In genomic region chr17:17684901-17685774, GRCh38 we compare ENCODE assay signal across 10 cellular contexts. TPM values are rescaled to one million over a fixed set of nuclear protein-coding genes. Genes with fewer than 3 reads are reported as not detected.
DNase-seq lines count a peak whose midpoint lies in the region; ATAC-seq, FAIRE-seq and TF ChIP-seq lines count a peak whose summit lies in the region.
"Had no signal": no experiment of that assay in that cellular context is flagged by ENCODE, and none has a peak within 500 bp of the region (broad histone marks: within the 10 kb centered on the region; RNA-seq: fewer than 3 reads in every experiment).

No MANE protein-coding gene starts in this region.

- no TSS peak for BruUV-seq in GM12878 (replicated peaks; lab: Mats Ljungman, UMichigan)
- no TSS peak for BruUV-seq in HepG2 (replicated peaks; lab: Mats Ljungman, UMichigan)

- RAD21 ChIA-PET in GM12878 (lab: Charles Lee; ENCODE audit: unreplicated experiment): no interaction called here

- DNase-seq in SK-N-SH: peak; percentile 34
- no peak for DNase-seq in GM12878 (ENCODE audit: low read depth, low spot score)
- DNase-seq in HepG2 (ENCODE audit: low spot score): no peak
- DNase-seq in tibial nerve (ENCODE audit: low spot score in 2 of 2): no peak
- DNase-seq in NCI-H1092 treated with DMSO at 0.1 percent for 48 hours (lab: John Stamatoyannopoulos, UW): no peak
- no peak for DNase-seq in posterior vena cava (ENCODE audit: low spot score)
- no peak for DNase-seq in stimulated activated CD4-positive, alpha-beta T cell treated with anti-CD3 and anti-CD28 coated beads, Interleukin-1b, Interleukin-23, amount 100 ng/mL, for 48 hours
- DNase-seq: GOT3, NCI-H2107 had no signal

- H3K4me3 ChIP-seq in SK-N-SH (ENCODE audit: low read depth in 2 of 2, low read length in 1 of 2): no peak overlapping the region
- H3K4me3 ChIP-seq in GM12878: peak overlapping the region; percentile 53; the same call in 1 of the 2 replicates
- H3K4me3 ChIP-seq in HepG2 (replicated peaks in 1 of 3; ENCODE audit: insufficient read depth in 1 of 3, low read depth in 2 of 3, low read length in 3 of 3): no peak overlapping the region; a peak in 1 of 6 replicates
- H3K4me3 ChIP-seq in tibial nerve: no peak overlapping the region

- H3K9ac ChIP-seq in SK-N-SH (peak overlapping the region; percentile 40; the same call in 1 of the 2 replicates), GM12878 (ENCODE audit: control insufficient read depth, insufficient read depth, low read length) (peak overlapping the region; percentile 8; the same call in 1 of the 2 replicates), HepG2 (ENCODE audit: insufficient read depth, low read depth, low read length) (0 out of 2 replicates have a peak overlapping the region, but pooled peaks have one; percentile 19)

- peaks cover 86% of the 10 kb centered on the region for H3K79me2 ChIP-seq in SK-N-SH (ENCODE audit: insufficient read depth)
- peaks cover 77% of the 10 kb centered on the region for H3K79me2 ChIP-seq in GM12878 (ENCODE audit: control insufficient read depth, insufficient read depth, low read length)
- H3K79me2 ChIP-seq in HepG2 (ENCODE audit: insufficient read depth, low read length): peaks cover 69% of the 10 kb centered on the region

- no peak overlapping the region for H2AFZ ChIP-seq in SK-N-SH (ENCODE audit: low read depth)
- no peak overlapping the region for H2AFZ ChIP-seq in GM12878 (ENCODE audit: control insufficient read depth, low read depth, low read length)
- H2AFZ ChIP-seq in HepG2 (ENCODE audit: low read length): no peak overlapping the region

- intact Hi-C loops in GM12878 (cut with micrococcal nuclease; ENCODE audit: unreplicated experiment): loop anchor here (5.0 kb wide), 2 partner anchors 42 to 232 kb away; no protein-coding TSS in a partner anchor
- intact Hi-C loops in HepG2 (cut with micrococcal nuclease; ENCODE audit: unreplicated experiment): loop anchor here (5.0 kb wide), 1 partner anchor 32 kb away; no protein-coding TSS in a partner anchor
- intact Hi-C loops in posterior vena cava (cut with DNase I): loop anchor here (5.0 to 10.0 kb wide), 7 partner anchors 37 to 350 kb away; partner anchors contain the start of genes ATPAF2 (in 1 of the 2) and GID4 (in 1 of the 2)

- TF ChIP-seq CTCF in SK-N-SH (IDR thresholded peaks at IDR 0.05) (no peak), GM12878 (IDR thresholded peaks at IDR 0.05 in 2 of 3, conservative IDR thresholded peaks at IDR 0.05 in 1 of 3; ENCODE audit: control insufficient read depth in 2 of 3, extremely low read depth in 1 of 3, insufficient read depth in 1 of 3, low read depth in 3 of 3, low read length in 3 of 3) (no peak), HepG2 (CRISPR knock-in tag; IDR thresholded peaks at IDR 0.05) (no peak), tibial nerve (IDR thresholded peaks at IDR 0.05) (no peak)

- CTCF ChIA-PET in SK-N-SH (lab: Yijun Ruan, JAX): interaction anchor here (2.0 kb wide), 1 partner anchor 105 kb away, joined by 5 read pairs; no protein-coding TSS in a partner anchor
- CTCF ChIA-PET in GM12878 (lab: Yijun Ruan, JAX): no interaction called here
- CTCF ChIA-PET in HepG2 (lab: Yijun Ruan, JAX; ENCODE audit: low intra/inter-chr PET ratio, low total read pairs): no interaction called here

- no peaks in the 10 kb centered on the region for H3K9me3 ChIP-seq in SK-N-SH
- H3K9me3 ChIP-seq in GM12878 (replicated peaks; ENCODE audit: control insufficient read depth, insufficient read depth, low read length): no peaks in the 10 kb centered on the region
- H3K9me3 ChIP-seq in HepG2 (ENCODE audit: low read length): no peaks in the 10 kb centered on the region
- H3K9me3 ChIP-seq in tibial nerve: no peaks in the 10 kb centered on the region

- TF ChIP-seq EP300 in SK-N-SH (IDR thresholded peaks at IDR 0.05; ENCODE audit: borderline replicate concordance in 1 of 2, low read depth in 1 of 2, low read length in 1 of 2) (no peak), GM12878 (IDR thresholded peaks at IDR 0.05; ENCODE audit: borderline replicate concordance in 1 of 2, control insufficient read depth in 1 of 2, low read depth in 2 of 2, low read length in 2 of 2) (no peak), HepG2 (IDR thresholded peaks at IDR 0.05; ENCODE audit: low read depth in 2 of 2, low read length in 2 of 2) (no peak), HepG2 (CRISPR knock-in tag; IDR thresholded peaks at IDR 0.05; ENCODE audit: borderline replicate concordance) (no peak), tibial nerve (IDR thresholded peaks at IDR 0.05) (no peak)

- H3K27ac ChIP-seq in SK-N-SH (ENCODE audit: low read depth in 2 of 2, low read length in 1 of 2) (peak overlapping the region; percentile 90 to 96), GM12878 (ENCODE audit: control insufficient read depth, insufficient read depth) (no peak overlapping the region; the same call in 1 of the 2 replicates), HepG2 (ENCODE audit: extremely low read length, insufficient read depth, low read length) (peak overlapping the region; percentile 1), tibial nerve (peak overlapping the region in 3 of 4 donors; percentile 26 to 63 (median 60))

- H3K9me2 ChIP-seq in SK-N-SH: no peaks in the 10 kb centered on the region

- H3K4me1 ChIP-seq in SK-N-SH (ENCODE audit: control insufficient read depth in 1 of 2, insufficient read depth in 2 of 2, low read depth in 1 of 2, low read length in 1 of 2) (peaks cover 33 to 41% of the 10 kb centered on the region in 2 experiments), GM12878 (ENCODE audit: control insufficient read depth, insufficient read depth, low read length) (peaks cover 45% of the 10 kb centered on the region), HepG2 (ENCODE audit: insufficient read depth, low read length) (peaks cover 67% of the 10 kb centered on the region), tibial nerve (peaks cover 0 to 46% (median 24%) of the 10 kb centered on the region in 4 donors)

- no peak; the same call in 2 of the 3 replicates for ATAC-seq in SK-N-SH treated with all-trans-retinoic acid at 6 μM for 48 hours
- no peak for ATAC-seq in GM12878
- ATAC-seq in HepG2: no peak

- TF ChIP-seq POLR2A in GM12878 (IDR thresholded peaks at IDR 0.05; ENCODE audit: low read depth, low read length): no peak
- TF ChIP-seq POLR2A in HepG2 (IDR thresholded peaks at IDR 0.05; ENCODE audit: insufficient read depth in 1 of 2, low read depth in 2 of 2, low read length in 2 of 2): no peak
- no peak for TF ChIP-seq POLR2A in tibial nerve (IDR thresholded peaks at IDR 0.05)

- H3K36me3 ChIP-seq in SK-N-SH (replicated peaks in 1 of 2; ENCODE audit: control insufficient read depth in 1 of 2, insufficient read depth in 2 of 2, low read length in 1 of 2) (no peaks in the 10 kb centered on the region), GM12878 (ENCODE audit: control insufficient read depth in 2 of 2, insufficient read depth in 2 of 2, low read length in 1 of 2) (peaks cover 0 to 3% of the 10 kb centered on the region in 2 experiments; a peak in 1 of 4 replicates), HepG2 (replicated peaks in 1 of 2; ENCODE audit: control insufficient read depth in 1 of 2, insufficient read depth in 2 of 2, low read length in 2 of 2) (no peaks in the 10 kb centered on the region; a peak in 2 of 5 replicates), tibial nerve (no peaks in the 10 kb centered on the region)

- H3K27me3 ChIP-seq in SK-N-SH (ENCODE audit: insufficient read depth): no peaks in the 10 kb centered on the region
- no peaks in the 10 kb centered on the region for H3K27me3 ChIP-seq in GM12878 (replicated peaks in 1 of 2; ENCODE audit: control insufficient read depth in 2 of 2, insufficient read depth in 2 of 2, low read length in 1 of 2)
- H3K27me3 ChIP-seq in HepG2 (ENCODE audit: control insufficient read depth in 1 of 2, insufficient read depth in 2 of 2, low read length in 2 of 2): no peaks in the 10 kb centered on the region; a peak in 1 of 5 replicates
- H3K27me3 ChIP-seq in tibial nerve: no peaks in the 10 kb centered on the region

- TF ChIP-seq RAD21 in SK-N-SH (IDR thresholded peaks at IDR 0.05; ENCODE audit: low read length) (no peak), GM12878 (IDR thresholded peaks at IDR 0.05; ENCODE audit: insufficient read depth, low read depth, low read length) (no peak), HepG2 (CRISPR knock-in tag; IDR thresholded peaks at IDR 0.05) (no peak)

- 77% methylated on average over 13 of the region's 15 CpGs for WGBS in SK-N-SH (ENCODE audit: low lambda C conversion rate)
- 78% methylated on average over 15 of the region's 15 CpGs for WGBS in GM12878 (ENCODE audit: insufficient coverage, insufficient replicate concordance, low lambda C conversion rate, missing lambda C conversion rate)
- WGBS in HepG2 (ENCODE audit: low lambda C conversion rate): 89% methylated on average over 15 of the region's 15 CpGs
- WGBS in tibial nerve, 2 donors: 41 to 62% methylated on average over 15 of the region's 15 CpGs

- H3K4me2 ChIP-seq in SK-N-SH (peak overlapping the region; percentile 39; the same call in 1 of the 2 replicates), GM12878 (ENCODE audit: control insufficient read depth, insufficient read depth) (peak overlapping the region; percentile 68), HepG2 (ENCODE audit: low read depth, low read length) (peak overlapping the region; percentile 26; the same call in 1 of the 2 replicates)

- no peak for FAIRE-seq in GM12878 (lab: Jason Lieb, UNC)
- no peak for FAIRE-seq in HepG2 (lab: Jason Lieb, UNC)

- in situ Hi-C loops in GM12878 (cut with MboI) (no loop called here), HepG2 (cut with HindIII; ENCODE audit: extremely low pct_ligation_motif_present, low pct_unique_long_range_greater_than_20kb) (loop anchor here (5.0 kb wide), 1 partner anchor 37 kb away; no protein-coding TSS in a partner anchor)

- H3F3A ChIP-seq in SK-N-SH (replicated peaks; ENCODE audit: insufficient read depth): peaks cover 14% of the 10 kb centered on the region

- SMC1A ChIA-PET in GM12878 (lab: Charles Lee; ENCODE audit: uncharacterized antibody, unreplicated experiment): interaction anchor here (2.2 kb wide), 1 partner anchor 65 kb away, joined by 6 read pairs; no protein-coding TSS in a partner anchor

- POLR2A ChIA-PET in SK-N-SH (lab: Yijun Ruan, JAX) (interaction anchor here (1.0 kb wide), 1 partner anchor 10 kb away, joined by 4 read pairs; no protein-coding TSS in a partner anchor), GM12878 (lab: Charles Lee) (no interaction called here), HepG2 (lab: Yijun Ruan, JAX) (no interaction called here)

- H4K20me1 ChIP-seq in SK-N-SH (ENCODE audit: insufficient read depth) (peaks cover 33% of the 10 kb centered on the region), GM12878 (ENCODE audit: control insufficient read depth, insufficient read depth) (no peaks in the 10 kb centered on the region), HepG2 (ENCODE audit: insufficient read depth, low read length) (peaks cover 31% of the 10 kb centered on the region)

RNA-seq across cellular contexts. Expression of gene RAI1, which starts 3.9 kb away (rescaled TPM):
- polyA plus RNA-seq in SK-N-SH (2012; rRNA removed) (2.6 and 4.7 TPM in 2 replicates), GM12878 (2011; rRNA removed) (4.0 and 5.4 TPM in 2 replicates), GM12878 (2014; fragmentation: Illumina TruSeq; extraction: Trizol) (2.5 and 5.9 TPM in 2 replicates), GM12878 (2014; fragmentation: Nextera tagmentation; extraction: Ambion mirVana) (under 1 TPM; 0.66 to 0.74 TPM), GM12878 (2014; rRNA removed) (19.2 and 25.5 TPM in 2 replicates), GM12878 (2016; fragmentation: Nextera tagmentation; extraction: Ambion mirVana) (1 to 10 TPM; 3.1 to 6.0 TPM), HepG2 (2011; rRNA removed) (3.4 and 3.9 TPM in 2 replicates)
- 3.4 and 3.9 TPM in 2 replicates for polyA plus RNA-seq in SK-N-SH (2012; cell fraction: cytosol; rRNA removed)
- 16.7 and 20.0 TPM in 2 replicates for polyA plus RNA-seq in SK-N-SH (2012; cell fraction: nucleus; rRNA removed)
- 66.1 and 73.4 TPM in 2 replicates for total RNA-seq in GM12878 (2013; cell fraction: nucleolus; rRNA removed)
- total RNA-seq in GM12878 (2014; rRNA removed) (7.2 and 7.4 TPM in 2 replicates), GM12878 (2014; rRNA removed; fragmentation: Illumina TruSeq; extraction: Trizol) (7.9 and 8.7 TPM in 2 replicates), GM12878 (2021) (35.4 and 37.7 TPM in 2 replicates), HepG2 (2016; rRNA removed; fragmentation: Illumina TruSeq; extraction: Trizol) (5.1 and 5.2 TPM in 2 replicates), tibial nerve (10 to 100 TPM; 32.9 to 52.7 (median 45.9) TPM), posterior vena cava (10 to 100 TPM; 25.6 to 36.5 TPM)
- polyA plus RNA-seq in GM12878 (2011; ENCODE audit: low read depth): 3.1 TPM
- 5.7 and 7.6 TPM in 2 replicates for polyA plus RNA-seq in GM12878 (2011; cell fraction: cytosol; rRNA removed)
- 20.2 and 25.6 TPM in 2 replicates for polyA plus RNA-seq in GM12878 (2011; cell fraction: nucleus; rRNA removed)
- 8.0 and 8.1 TPM in 2 replicates for polyA plus RNA-seq in GM12878 (2012)
- polyA minus RNA-seq in GM12878 (2011; rRNA and poly(A)+ RNA removed): 8.1 and 11.7 TPM in 2 replicates
- 8.3 and 9.1 TPM in 2 replicates for polyA minus RNA-seq in GM12878 (2011; cell fraction: cytosol; rRNA and poly(A)+ RNA removed)
- 10.0 and 21.0 TPM in 2 replicates for polyA minus RNA-seq in GM12878 (2011; cell fraction: nucleus; rRNA and poly(A)+ RNA removed)
- total RNA-seq in HepG2 (2016; cell fraction: cytosol; rRNA removed; fragmentation: Illumina TruSeq; extraction: Trizol; ENCODE audit: low read depth): 2.6 and 3.4 TPM in 2 replicates
- 5.2 and 5.4 TPM in 2 replicates for total RNA-seq in HepG2 (2016; cell fraction: insoluble cytoplasmic fraction; rRNA removed; fragmentation: Illumina TruSeq; extraction: Trizol)
- 4.3 and 5.6 TPM in 2 replicates for total RNA-seq in HepG2 (2016; cell fraction: membrane; rRNA removed; fragmentation: Illumina TruSeq; extraction: Trizol)
- 7.2 and 9.2 TPM in 2 replicates for total RNA-seq in HepG2 (2016; cell fraction: nucleus; rRNA removed; fragmentation: Illumina TruSeq; extraction: Trizol)
- polyA plus RNA-seq in HepG2 (2011; cell fraction: cytosol; rRNA removed): 1.9 and 2.7 TPM in 2 replicates
- 15.5 and 22.7 TPM in 2 replicates for polyA plus RNA-seq in HepG2 (2011; cell fraction: nucleus; rRNA removed)
- 6.0 and 9.1 TPM in 2 replicates for polyA plus RNA-seq in HepG2 (2012)
- 3.8 and 4.7 TPM in 2 replicates for polyA plus RNA-seq in HepG2 (2016; cell fraction: cytosol; fragmentation: Illumina TruSeq; extraction: Trizol; ENCODE audit: low read depth)
- polyA plus RNA-seq in HepG2 (2016; cell fraction: insoluble cytoplasmic fraction; fragmentation: Illumina TruSeq; extraction: Trizol; ENCODE audit: low read depth): 8.3 and 10.1 TPM in 2 replicates
- polyA plus RNA-seq in HepG2 (2016; cell fraction: membrane; fragmentation: Illumina TruSeq; extraction: Trizol; ENCODE audit: low read depth): 5.1 and 5.2 TPM in 2 replicates
- polyA plus RNA-seq in HepG2 (2016; cell fraction: nucleus; fragmentation: Illumina TruSeq; extraction: Trizol; ENCODE audit: insufficient read depth, low read depth): 24.6 and 26.3 TPM in 2 replicates
- polyA minus RNA-seq in HepG2 (2011; rRNA and poly(A)+ RNA removed; ENCODE audit: low replicate concordance): 7.4 and 12.2 TPM in 2 replicates
- polyA minus RNA-seq in HepG2 (2011; cell fraction: cytosol; rRNA and poly(A)+ RNA removed): 6.2 and 6.7 TPM in 2 replicates
- 9.0 and 12.1 TPM in 2 replicates for polyA minus RNA-seq in HepG2 (2011; cell fraction: nucleus; rRNA and poly(A)+ RNA removed)
